ENCODE assay signal across 1 cellular context in genomic region chr18:43682196-43682595, GRCh38.
TF ChIP-seq lines count a peak whose summit lies in the region.

No MANE protein-coding gene starts in this region.

TF ChIP-seq in WTC11, 78 proteins besides CTCF, POLR2A, EP300 and RAD21 (continued from another document):
- TF ChIP-seq ZNF532 (CRISPR knock-in tag; IDR thresholded peaks at IDR 0.05; ENCODE audit: borderline replicate concordance) (no peak), RORB (CRISPR knock-in tag; IDR thresholded peaks at IDR 0.05) (no peak), NFE2L1 (CRISPR knock-in tag; IDR thresholded peaks at IDR 0.05) (no peak), NR3C1 (CRISPR knock-in tag; conservative IDR thresholded peaks at IDR 0.05; ENCODE audit: low read depth) (no peak)
- TF ChIP-seq, protein P1, sequence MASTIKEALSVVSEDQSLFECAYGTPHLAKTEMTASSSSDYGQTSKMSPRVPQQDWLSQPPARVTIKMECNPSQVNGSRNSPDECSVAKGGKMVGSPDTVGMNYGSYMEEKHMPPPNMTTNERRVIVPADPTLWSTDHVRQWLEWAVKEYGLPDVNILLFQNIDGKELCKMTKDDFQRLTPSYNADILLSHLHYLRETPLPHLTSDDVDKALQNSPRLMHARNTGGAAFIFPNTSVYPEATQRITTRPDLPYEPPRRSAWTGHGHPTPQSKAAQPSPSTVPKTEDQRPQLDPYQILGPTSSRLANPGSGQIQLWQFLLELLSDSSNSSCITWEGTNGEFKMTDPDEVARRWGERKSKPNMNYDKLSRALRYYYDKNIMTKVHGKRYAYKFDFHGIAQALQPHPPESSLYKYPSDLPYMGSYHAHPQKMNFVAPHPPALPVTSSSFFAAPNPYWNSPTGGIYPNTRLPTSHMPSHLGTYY (CRISPR knock-in tag; IDR thresholded peaks at IDR 0.05) = no peak
